8 cellular contexts compared by ENCODE assay signal in the genomic region with DNA sequence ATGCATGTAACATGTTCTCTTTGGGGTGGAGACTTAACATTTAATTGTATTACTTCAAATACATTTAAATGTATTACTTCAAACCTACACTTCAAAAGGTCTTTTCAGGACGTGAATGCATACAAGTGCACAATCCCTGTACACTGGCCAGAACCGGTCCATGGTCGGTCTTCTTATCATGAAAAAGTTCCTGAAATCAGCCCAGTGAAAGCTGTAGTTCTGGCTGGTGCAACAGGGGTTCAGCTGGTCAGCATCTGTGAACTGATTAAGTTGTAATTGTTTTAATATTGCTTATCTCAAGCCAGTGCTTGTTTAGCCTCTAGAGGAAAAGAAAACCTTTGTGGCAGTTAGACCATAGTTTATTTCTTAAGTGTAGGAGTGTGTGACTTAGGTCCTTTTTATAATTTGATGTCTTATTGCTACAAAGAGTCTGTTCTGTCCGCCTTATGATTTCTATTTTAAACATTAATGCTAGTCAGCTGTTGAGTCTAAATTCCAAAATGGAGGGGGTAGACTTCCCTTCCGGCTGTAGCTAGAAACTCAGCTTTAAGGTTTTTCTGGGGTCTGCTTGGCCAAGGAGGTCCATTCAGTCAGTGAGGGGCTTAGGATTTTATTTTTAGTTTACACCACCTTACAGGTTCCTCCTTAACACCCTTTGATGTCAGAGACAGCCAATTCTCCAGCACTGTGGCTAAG. TPM values are rescaled to one million over a fixed set of nuclear protein-coding genes. Genes with fewer than 3 reads are reported as not detected.
DNase-seq lines count a peak whose midpoint lies in the region; ATAC-seq and TF ChIP-seq lines count a peak whose summit lies in the region.

No MANE protein-coding gene starts in this region.

- H2BK5ac ChIP-seq in neuronal stem cell (ENCODE audit: low read length) = peak overlapping the region; percentile 26

- H3K9me3 ChIP-seq in CD8-positive, alpha-beta memory T cell (ENCODE audit: low read length) = no peaks in the 10 kb centered on the region
- H3K9me3 ChIP-seq in neuronal stem cell (replicated peaks in 1 of 2; ENCODE audit: control insufficient read depth in 2 of 2, insufficient read depth in 1 of 2, low read depth in 1 of 2, low read length in 2 of 2) = peaks cover 3 to 5% of the 10 kb centered on the region in 2 donors

- H3K27me3 Mint-ChIP-seq in CD8-positive, alpha-beta memory T cell = peaks cover 33 to 65% of the 10 kb centered on the region in 2 donors
- no peaks in the 10 kb centered on the region for H3K27me3 Mint-ChIP-seq in endothelial cell (ENCODE audit: unreplicated experiment)

- no peak overlapping the region for H3K18ac ChIP-seq in neuronal stem cell (ENCODE audit: low read length)

- H2BK12ac ChIP-seq in neuronal stem cell (ENCODE audit: low read length) = no peak overlapping the region

- no peaks in the 10 kb centered on the region for H3K36me3 ChIP-seq in CD8-positive, alpha-beta memory T cell (ENCODE audit: insufficient read depth, low read length)
- H3K36me3 ChIP-seq in neuronal stem cell (replicated peaks in 1 of 2; ENCODE audit: control insufficient read depth in 2 of 2, insufficient read depth in 2 of 2, low read length in 2 of 2) = peaks cover 0 to 2% of the 10 kb centered on the region in 2 donors

- peak overlapping the region; percentile 94 for H3K4me2 ChIP-seq in neuronal stem cell (ENCODE audit: insufficient read depth, low read length, poor library complexity, severe bottlenecking)

- no peak for ATAC-seq in GM18505 (IDR thresholded peaks at IDR 0.05; ENCODE audit: unreplicated experiment)
- ATAC-seq in GM21619 (IDR thresholded peaks at IDR 0.05; ENCODE audit: unreplicated experiment) = no peak

- H3K4me1 Mint-ChIP-seq in CD8-positive, alpha-beta memory T cell = peaks cover 7 to 23% (median 14%) of the 10 kb centered on the region in 3 donors
- H3K4me1 Mint-ChIP-seq in endothelial cell (ENCODE audit: unreplicated experiment) = peaks cover 3% of the 10 kb centered on the region

- H3K4me1 ChIP-seq in CD8-positive, alpha-beta memory T cell (ENCODE audit: insufficient read depth, low read length) = no peaks in the 10 kb centered on the region
- peaks cover 5 to 15% of the 10 kb centered on the region in 2 donors for H3K4me1 ChIP-seq in neuronal stem cell (ENCODE audit: control insufficient read depth in 2 of 2, insufficient read depth in 1 of 2, low read depth in 1 of 2, low read length in 2 of 2)

- H3K4me3 Mint-ChIP-seq in CD8-positive, alpha-beta memory T cell = peak overlapping the region; percentile 45 to 91 (median 67)
- peak overlapping the region; percentile 92 for H3K4me3 Mint-ChIP-seq in endothelial cell (ENCODE audit: unreplicated experiment)

- H2AK5ac ChIP-seq in neuronal stem cell (ENCODE audit: low read depth, low read length) = no peak overlapping the region

- peaks cover 12% of the 10 kb centered on the region for H3K27me3 ChIP-seq in CD8-positive, alpha-beta memory T cell (ENCODE audit: insufficient read depth, low read length, poor library complexity, severe bottlenecking)
- H3K27me3 ChIP-seq in neuronal stem cell (ENCODE audit: control insufficient read depth in 3 of 3, insufficient read depth in 3 of 3, low read depth in 1 of 3, low read length in 3 of 3) = no peaks in the 10 kb centered on the region

- H3K23ac ChIP-seq in neuronal stem cell (ENCODE audit: low read depth, low read length, poor library complexity) = no peak overlapping the region

- peaks cover 0 to 3% (median 1%) of the 10 kb centered on the region in 3 donors for H3K36me3 Mint-ChIP-seq in CD8-positive, alpha-beta memory T cell
- peaks cover 3% of the 10 kb centered on the region for H3K36me3 Mint-ChIP-seq in endothelial cell (ENCODE audit: low read depth, unreplicated experiment)

- no peak overlapping the region for H2BK15ac ChIP-seq in neuronal stem cell (ENCODE audit: low read length)

- no peak overlapping the region for H3K4me3 ChIP-seq in CD8-positive, alpha-beta memory T cell (ENCODE audit: low read length)
- H3K4me3 ChIP-seq in NB4 (ENCODE audit: low read depth, low read length) (peak overlapping the region; percentile 75), neuronal stem cell (ENCODE audit: low read length in 2 of 2) (peak overlapping the region; percentile 89 to 94)

- H3K4ac ChIP-seq in neuronal stem cell (ENCODE audit: low read length) = no peak overlapping the region

- peak overlapping the region in 1 of 8 donors; percentile 29 for H3K27ac Mint-ChIP-seq in CD8-positive, alpha-beta memory T cell
- peak overlapping the region; percentile 31 for H3K27ac Mint-ChIP-seq in endothelial cell (ENCODE audit: unreplicated experiment)

- H4K8ac ChIP-seq in neuronal stem cell (ENCODE audit: low read depth, low read length) = no peak overlapping the region

- TF ChIP-seq POLR2A in NB4 (IDR thresholded peaks at IDR 0.05; ENCODE audit: extremely low read depth, insufficient read length) (no peak), GM18505 (IDR thresholded peaks at IDR 0.05; ENCODE audit: borderline replicate concordance, extremely low read depth, insufficient read depth, insufficient read length) (no peak)

- no peaks in the 10 kb centered on the region for H3K9me3 Mint-ChIP-seq in CD8-positive, alpha-beta memory T cell
- H3K9me3 Mint-ChIP-seq in endothelial cell (ENCODE audit: unreplicated experiment) = no peaks in the 10 kb centered on the region

- POLR2A ChIA-PET in CD8-positive, alpha-beta memory T cell (lab: Charles Lee) = no interaction called here

- no peak overlapping the region for H3K14ac ChIP-seq in neuronal stem cell (ENCODE audit: low read length)

- no peak overlapping the region for H3K9ac ChIP-seq in neuronal stem cell (ENCODE audit: low read depth, low read length, poor library complexity)

- WGBS in neuronal stem cell (ENCODE audit: extremely low coverage in 2 of 2, insufficient read length in 2 of 2, insufficient replicate concordance in 1 of 2), 2 donors = no CpG with 5 or more reads among the region's 5 CpGs

- CTCF ChIA-PET in CD8-positive, alpha-beta memory T cell (lab: Charles Lee) = interaction anchor here (0.7 kb wide), 1 partner anchor 12 kb away, joined by 3 read pairs; no protein-coding TSS in a partner anchor

- no peak overlapping the region for H4K91ac ChIP-seq in neuronal stem cell (ENCODE audit: low read depth, low read length, poor library complexity)

- peak overlapping the region; percentile 62 for H3K27ac ChIP-seq in CD8-positive, alpha-beta memory T cell (ENCODE audit: low read depth, low read length)
- no peak overlapping the region for H3K27ac ChIP-seq in neuronal stem cell (replicated peaks; ENCODE audit: low read length)

- H2AFZ ChIP-seq in neuronal stem cell (ENCODE audit: low read length) = peak overlapping the region; percentile 95

- H3K79me1 ChIP-seq in neuronal stem cell (ENCODE audit: low read depth, low read length) = no peaks in the 10 kb centered on the region

- no peak for DNase-seq in CD8-positive, alpha-beta memory T cell
- DNase-seq in NB4 (ENCODE audit: low read depth) = peak; percentile 21
- no peak for DNase-seq in endothelial cell (ENCODE audit: low spot score)
- DNase-seq in neuronal stem cell (ENCODE audit: low spot score) = no peak
- DNase-seq in MV-4-11 (lab: John Stamatoyannopoulos, UW) = no peak
- no peak for DNase-seq in 8988T

- TF ChIP-seq CTCF in NB4 (IDR thresholded peaks at IDR 0.05; ENCODE audit: low read depth, low read length) = no peak
- TF ChIP-seq CTCF in endothelial cell (IDR thresholded peaks at IDR 0.05; ENCODE audit: unreplicated experiment) = no peak

- H2BK120ac ChIP-seq in neuronal stem cell (ENCODE audit: low read depth, low read length) = peak overlapping the region; percentile 84

RNA-seq across cellular contexts. Expression of gene CYBRD1, which starts 0.8 kb away (rescaled TPM):
- 1 to 10 TPM in 1 of 2 experiments, under 1 TPM in 1; 0.95 to 1.2 TPM for total RNA-seq in CD8-positive, alpha-beta memory T cell
- 1.2 TPM for polyA plus RNA-seq in CD8-positive, alpha-beta memory T cell
- total RNA-seq in endothelial cell (ENCODE audit: unreplicated experiment) = 10.1 TPM
- polyA plus RNA-seq in neuronal stem cell (2013, experiment 1 of 2) = 6.9 TPM
- polyA plus RNA-seq in neuronal stem cell (2013, experiment 2 of 2) = 6.5 TPM
